In genomic region chr12:61956545-61956944, GRCh38 we compare ENCODE assay signal across 22 cellular contexts.
DNase-seq lines count a peak whose midpoint lies in the region; ATAC-seq, FAIRE-seq and TF ChIP-seq lines count a peak whose summit lies in the region.
"Had no signal": no experiment of that assay in that cellular context is flagged by ENCODE, and none has a peak within 500 bp of the region (broad histone marks: within the 10 kb centered on the region; RNA-seq: fewer than 3 reads in every experiment).

No MANE protein-coding gene starts in this region.

- no peak for TF ChIP-seq POLR2A in GM18505 (IDR thresholded peaks at IDR 0.05; ENCODE audit: borderline replicate concordance, extremely low read depth, insufficient read depth, insufficient read length)

- TF ChIP-seq CTCF in GM12865 (IDR thresholded peaks at IDR 0.05; ENCODE audit: insufficient read depth, low read depth, low read length, missing control alignments) (no peak), RWPE1 (conservative IDR thresholded peaks at IDR 0.05; ENCODE audit: low read depth) (no peak)

- POLR2A ChIA-PET in RWPE1 (lab: Yijun Ruan, JAX; ENCODE audit: low non-redundant PET) = no interaction called here

- peak; percentile 12 for FAIRE-seq in endometrium (lab: Jason Lieb, UNC)
- FAIRE-seq: D721Med, G401.6, GM12892, GM19239 had no signal

- no peak overlapping the region for H3K4me3 ChIP-seq in GM12865 (ENCODE audit: low read depth, low read length)
- H3K4me3 ChIP-seq: A549 had no signal

- ATAC-seq in GM21390 (IDR thresholded peaks at IDR 0.05; ENCODE audit: unreplicated experiment) = peak; percentile 74
- ATAC-seq in HG02678 (IDR thresholded peaks at IDR 0.05; ENCODE audit: unreplicated experiment) = peak; percentile 43
- no peak for ATAC-seq in GM18505 (IDR thresholded peaks at IDR 0.05; ENCODE audit: unreplicated experiment)
- ATAC-seq: A549, HCT116 had no signal

- H3K27ac ChIP-seq in RWPE1 = no peak overlapping the region
- H3K27ac ChIP-seq: 22Rv1, A549, C4-2B had no signal

- peak; percentile 17 for DNase-seq in GM12865 (ENCODE audit: low read depth)
- DNase-seq in stimulated activated CD4-positive, alpha-beta T cell treated with anti-CD3 and anti-CD28 coated beads, Interleukin-4, amount 100 ng/mL, for 1 hour = no peak
- no peak for DNase-seq in RWPE1 (ENCODE audit: low spot score)
- DNase-seq: AML-193; Caco-2; CD4-positive, alpha-beta T cell; GOT3; H7; HFFc6; KG1 had no signal

- CTCF ChIA-PET in RWPE1 (lab: Yijun Ruan, JAX) = no interaction called here
